In the genomic region with DNA sequence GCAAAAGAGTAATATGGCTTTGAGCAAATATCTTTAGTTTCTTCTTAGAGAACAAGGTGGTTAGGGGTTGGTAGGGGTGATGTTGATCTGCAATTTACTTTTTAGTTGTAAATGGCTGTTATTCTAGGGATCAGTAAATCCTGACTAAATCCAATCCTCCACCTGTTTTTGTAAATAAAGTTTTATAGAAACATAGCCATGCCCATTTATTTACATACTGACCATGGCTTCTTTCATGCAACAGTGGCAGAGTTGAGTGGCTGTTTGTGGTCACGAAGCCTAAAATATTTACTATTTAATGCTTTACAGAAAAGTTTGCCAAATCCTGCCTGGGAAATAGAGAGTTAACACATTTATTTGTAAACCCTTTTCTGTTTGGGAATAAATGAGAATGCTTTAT, we compare ENCODE assay signal across 2 cellular contexts.
TF ChIP-seq lines count a peak whose summit lies in the region.

No MANE protein-coding gene starts in this region.

TF ChIP-seq in IMR-90, 13 proteins besides CTCF, POLR2A, EP300 and RAD21:
- no peak for TF ChIP-seq CHD1 (IDR thresholded peaks at IDR 0.05; ENCODE audit: low read depth, low read length)
- TF ChIP-seq NFE2L2 (IDR thresholded peaks at IDR 0.05; ENCODE audit: low read depth, low read length) = no peak
- TF ChIP-seq SMC3 (IDR thresholded peaks at IDR 0.05; ENCODE audit: low read depth, low read length) = no peak
- TF ChIP-seq MXI1 (IDR thresholded peaks at IDR 0.05; ENCODE audit: borderline replicate concordance, low read depth, low read length) = no peak
- no peak for TF ChIP-seq ELK1 (IDR thresholded peaks at IDR 0.05; ENCODE audit: borderline replicate concordance, low read depth, low read length)
- no peak for TF ChIP-seq FOS (IDR thresholded peaks at IDR 0.05; ENCODE audit: low read depth, low read length)
- no peak for TF ChIP-seq RFX5 (IDR thresholded peaks at IDR 0.05; ENCODE audit: low read depth, low read length)
- no peak for TF ChIP-seq BHLHE40 (IDR thresholded peaks at IDR 0.05; ENCODE audit: low read depth, low read length)
TF ChIP-seq in IMR-90: peak in this region for 0.

TF ChIP-seq in K562, 482 proteins besides CTCF, POLR2A, EP300 and RAD21:
- TF ChIP-seq STAT5A (IDR thresholded peaks at IDR 0.05; ENCODE audit: borderline replicate concordance, low read length) (no peak), ZBTB40 (IDR thresholded peaks at IDR 0.05) (peak; percentile 84), ZBTB40 (CRISPR knock-in tag; IDR thresholded peaks at IDR 0.05) (no peak)
TF ChIP-seq in K562: peak in this region for 1.
